In genomic region chr6:26220353-26220970, GRCh38 we compare ENCODE assay signal across 14 cellular contexts.
A peak's percentile ranks its signal among the peaks of the same experiment; 100 is the strongest.
DNase-seq lines count a peak whose midpoint lies in the region; ATAC-seq and TF ChIP-seq lines count a peak whose summit lies in the region.
"Had no signal": no experiment of that assay in that cellular context is flagged by ENCODE, and none has a peak within 500 bp of the region (broad histone marks: within the 10 kb centered on the region; RNA-seq: fewer than 3 reads in every experiment).

No MANE protein-coding gene starts in this region.

- no peak for ATAC-seq in HG03439 (IDR thresholded peaks at IDR 0.05; ENCODE audit: unreplicated experiment)
- ATAC-seq: gastrocnemius medialis had no signal

- H3K4me2 ChIP-seq in BLaER1 treated with 17β-estradiol and CSF1 and Interleukin-3, amounts not matched to agents 10 nM and 100 nM: peak overlapping the region; percentile 2 to 91 (median 80); a peak in 20 of 22 replicates
- H3K4me2 ChIP-seq in DOHH2 (ENCODE audit: low read length): peak overlapping the region; percentile 73
- H3K4me2 ChIP-seq in SU-DHL-6 (ENCODE audit: low read depth, low read length, poor library complexity, severe bottlenecking): peak overlapping the region; percentile 2

- H3K9me2 ChIP-seq in DOHH2 (replicated peaks; ENCODE audit: control insufficient read depth, low read length) (no peaks in the 10 kb centered on the region), SU-DHL-6 (replicated peaks; ENCODE audit: insufficient read depth, low read length) (no peaks in the 10 kb centered on the region)

- peaks cover 7 to 10% (median 8%) of the 10 kb centered on the region in 11 experiments for H3K9me3 ChIP-seq in BLaER1 treated with 17β-estradiol and CSF1 and Interleukin-3, amounts not matched to agents 10 nM and 100 nM (replicated peaks in 1 of 11)
- H3K9me3 ChIP-seq in DOHH2 (ENCODE audit: control insufficient read depth, insufficient read depth, low read length) (peaks cover 6% of the 10 kb centered on the region; the same call in 1 of the 2 replicates), SU-DHL-6 (ENCODE audit: insufficient read depth, low read length) (no peaks in the 10 kb centered on the region), iPS-18a (ENCODE audit: control insufficient read depth, low read depth, low read length) (no peaks in the 10 kb centered on the region)
- H3K9me3 ChIP-seq: gastrocnemius medialis had no signal

- no peak for TF ChIP-seq CTCF in DOHH2 (IDR thresholded peaks at IDR 0.05; ENCODE audit: low read depth, low read length, poor library complexity, severe bottlenecking)
- no peak for TF ChIP-seq CTCF in SU-DHL-6 (IDR thresholded peaks at IDR 0.05; ENCODE audit: insufficient read depth, low read length, poor library complexity, severe bottlenecking)

- H3K9ac ChIP-seq in BLaER1 treated with 17β-estradiol and CSF1 and Interleukin-3, amounts not matched to agents 10 nM and 100 nM: peak overlapping the region in 3 of 11 experiments; percentile 21 to 42 (median 40); a peak in 5 of 22 replicates
- no peak overlapping the region for H3K9ac ChIP-seq in SU-DHL-6 (ENCODE audit: low read length)
- H3K9ac ChIP-seq in iPS-18a (ENCODE audit: low read length): peak overlapping the region; percentile 26

- peaks cover 39% of the 10 kb centered on the region for H3K79me2 ChIP-seq in DOHH2 (ENCODE audit: control insufficient read depth, low read length)
- no peaks in the 10 kb centered on the region for H3K79me2 ChIP-seq in SU-DHL-6 (ENCODE audit: insufficient read depth, low read length)

- peaks cover 0 to 15% (median 7%) of the 10 kb centered on the region in 11 experiments; a peak in 13 of 22 replicates for H4K20me1 ChIP-seq in BLaER1 treated with 17β-estradiol and CSF1 and Interleukin-3, amounts not matched to agents 10 nM and 100 nM
- H4K20me1 ChIP-seq in DOHH2 (ENCODE audit: control insufficient read depth, insufficient read depth, low read depth, low read length) (no peaks in the 10 kb centered on the region), SU-DHL-6 (ENCODE audit: low read depth, low read length) (no peaks in the 10 kb centered on the region)

- no peaks in the 10 kb centered on the region for H3K27me3 ChIP-seq in BLaER1 treated with 17β-estradiol and CSF1 and Interleukin-3, amounts not matched to agents 10 nM and 100 nM
- no peaks in the 10 kb centered on the region for H3K27me3 ChIP-seq in DOHH2 (ENCODE audit: control insufficient read depth, low read length)
- no peaks in the 10 kb centered on the region; the same call in 1 of the 2 replicates for H3K27me3 ChIP-seq in SU-DHL-6 (ENCODE audit: low read length)
- H3K27me3 ChIP-seq in iPS-18a (ENCODE audit: control insufficient read depth, insufficient read depth, low read length): no peaks in the 10 kb centered on the region
- H3K27me3 ChIP-seq: right atrium auricular region had no signal

- peaks cover 5 to 7% (median 7%) of the 10 kb centered on the region in 11 experiments; a peak in 21 of 22 replicates for H3K36me3 ChIP-seq in BLaER1 treated with 17β-estradiol and CSF1 and Interleukin-3, amounts not matched to agents 10 nM and 100 nM
- H3K36me3 ChIP-seq in DOHH2 (ENCODE audit: control insufficient read depth, low read length) (peaks cover 40% of the 10 kb centered on the region), SU-DHL-6 (ENCODE audit: low read length) (no peaks in the 10 kb centered on the region), iPS-18a (ENCODE audit: control insufficient read depth, low read depth, low read length) (no peaks in the 10 kb centered on the region)
- H3K36me3 ChIP-seq: gastrocnemius medialis, right atrium auricular region had no signal

- H3F3A ChIP-seq in DOHH2 (ENCODE audit: control insufficient read depth, insufficient read depth) (peaks cover 57% of the 10 kb centered on the region), SU-DHL-6 (ENCODE audit: insufficient read depth) (peaks cover 45% of the 10 kb centered on the region)

- H3K27ac ChIP-seq in BLaER1 treated with 17β-estradiol and CSF1 and Interleukin-3, amounts not matched to agents 10 nM and 100 nM: peak overlapping the region in 9 of 11 experiments; percentile 10 to 94 (median 90); a peak in 14 of 22 replicates
- H3K27ac ChIP-seq in DOHH2 (ENCODE audit: low read depth, low read length): peak overlapping the region; percentile 94
- H3K27ac ChIP-seq in SU-DHL-6 (ENCODE audit: low read depth, low read length): peak overlapping the region; percentile 87; the same call in 1 of the 2 replicates
- H3K27ac ChIP-seq in iPS-18a (ENCODE audit: low read length): peak overlapping the region; percentile 40
- H3K27ac ChIP-seq: gastrocnemius medialis, right atrium auricular region, VCaP had no signal

- H3K4me3 ChIP-seq in BLaER1 treated with 17β-estradiol and CSF1 and Interleukin-3, amounts not matched to agents 10 nM and 100 nM: no peak overlapping the region
- H3K4me3 ChIP-seq in DOHH2 (ENCODE audit: low read length) (peak overlapping the region; percentile 72), SU-DHL-6 (ENCODE audit: insufficient read depth, low read length, poor library complexity, severe bottlenecking) (no peak overlapping the region), iPS-18a (ENCODE audit: low read length) (no peak overlapping the region)
- H3K4me3 ChIP-seq: gastrocnemius medialis, right atrium auricular region had no signal

- DNase-seq in activated CD4-positive, CD25-positive, alpha-beta regulatory T cell (lab: John Stamatoyannopoulos, UW): no peak
- DNase-seq in activated effector memory CD4-positive, alpha-beta T cell treated with anti-CD3 and anti-CD28 coated beads, Interleukin-2, amount 50 U/mL, for 16 hours: no peak
- no peak for DNase-seq in T-helper 2 cell
- DNase-seq: DMS 273 treated with DMSO at 0.1 percent for 48 hours, gastrocnemius medialis, NCI-H2081, occipital lobe had no signal

- peak overlapping the region; percentile 8 for H2AFZ ChIP-seq in SU-DHL-6 (ENCODE audit: low read depth, low read length, severe bottlenecking)

- H3K4me1 ChIP-seq in BLaER1 treated with 17β-estradiol and CSF1 and Interleukin-3, amounts not matched to agents 10 nM and 100 nM: peaks cover 48 to 68% (median 59%) of the 10 kb centered on the region in 10 experiments
- H3K4me1 ChIP-seq in DOHH2 (ENCODE audit: control insufficient read depth, low read length) (peaks cover 89% of the 10 kb centered on the region), iPS-18a (ENCODE audit: control insufficient read depth, low read depth, low read length) (peaks cover 31% of the 10 kb centered on the region)

Comparison
In these comparisons a context has a peak if more than half of its experiments do, and no peak if none do; other contexts are left out.
1. H3K27ac ChIP-seq: peak in every context shown above with its lines; median percentile 94 in DOHH2; 90 in BLaER1 treated with 17β-estradiol and CSF1 and Interleukin-3, amounts not matched to agents 10 nM and 100 nM; 87 in SU-DHL-6; 40 in iPS-18a.
2. H3K4me2 ChIP-seq: peak in every context shown above with its lines; median percentile 80 in BLaER1 treated with 17β-estradiol and CSF1 and Interleukin-3, amounts not matched to agents 10 nM and 100 nM; 73 in DOHH2; 2 in SU-DHL-6.